In the genomic region with DNA sequence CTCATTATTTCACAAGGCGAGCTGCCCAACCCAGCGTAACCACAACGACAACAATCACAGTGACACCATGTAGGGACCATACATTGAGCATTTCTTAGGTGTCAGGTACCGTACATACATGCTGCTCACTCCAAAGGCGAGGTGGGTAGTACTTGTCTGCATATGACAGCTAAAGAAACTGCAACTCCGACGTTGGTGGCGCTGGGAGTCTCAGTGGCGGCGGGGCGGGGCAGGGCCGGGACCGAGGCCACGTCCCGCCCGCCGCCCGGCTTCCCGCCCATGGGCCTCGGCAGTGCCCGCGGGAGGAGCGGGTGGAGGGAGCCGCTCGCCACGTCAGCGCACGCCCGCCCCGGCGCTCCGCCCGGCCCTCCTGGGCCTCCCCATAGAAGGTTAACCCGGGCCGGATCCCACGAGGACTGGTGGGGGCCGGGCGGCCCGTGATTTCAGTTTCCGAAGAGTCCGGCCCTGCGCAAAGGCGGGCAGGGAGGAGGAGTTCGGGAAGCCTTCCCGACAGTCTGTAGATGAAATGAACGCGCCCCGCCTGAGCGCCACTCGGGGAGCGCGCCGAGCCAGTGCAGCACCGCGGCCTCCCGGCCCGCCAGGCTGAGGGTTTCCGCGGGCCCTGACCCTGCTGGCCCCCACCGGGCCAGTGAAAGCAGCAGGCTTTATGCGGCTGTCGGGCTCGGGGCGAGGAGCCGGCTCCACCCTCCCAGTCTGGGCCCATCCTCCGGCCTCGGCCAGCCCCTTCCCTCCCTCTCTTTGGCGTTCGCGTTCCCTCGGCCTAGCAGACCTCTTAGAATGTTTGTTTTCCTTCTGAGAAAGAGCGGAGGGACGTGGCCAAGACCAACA, we compare ENCODE assay signal across 8 cellular contexts.
DNase-seq lines count a peak whose midpoint lies in the region; ATAC-seq and TF ChIP-seq lines count a peak whose summit lies in the region.

No MANE protein-coding gene starts in this region.

- peaks cover 38% of the 10 kb centered on the region for H3F3A ChIP-seq in PC-9 (ENCODE audit: insufficient read depth, low read depth)

- peak in 2 of 4 donors; percentile 92 to 93 for TF ChIP-seq POLR2A in esophagus squamous epithelium (IDR thresholded peaks at IDR 0.05)

- POLR2A ChIA-PET in CD8-positive, alpha-beta memory T cell (lab: Charles Lee) = interaction anchor here (1.0 to 1.7 kb wide), 5 partner anchors 38 to 393 kb away, joined by 4 to 18 read pairs (median 4); a partner anchor contains a TSS
- POLR2A ChIA-PET in PC-9 (lab: Charles Lee; ENCODE audit: unreplicated experiment) = interaction anchor here (0.7 to 1.2 kb wide), 5 partner anchors 13 to 120 kb away, joined by 4 to 20 read pairs (median 4); a partner anchor contains a TSS

- peak; percentile 56 to 76 (median 60) for DNase-seq in CD8-positive, alpha-beta memory T cell
- peak; percentile 81 to 94 for DNase-seq in PC-9
- DNase-seq in activated T-helper 1 cell treated with Interleukin-2 at 50 U/mL for 16 hours (ENCODE audit: low read depth) = peak; percentile 63
- peak; percentile 39 for DNase-seq in esophagus squamous epithelium (lab: John Stamatoyannopoulos, UW)
- peak; percentile 94 for DNase-seq in myocyte (ENCODE audit: low read depth)
- DNase-seq in stimulated activated CD8-positive, alpha-beta memory T cell treated with anti-CD3 and anti-CD28 coated beads, Interleukin-7, amount 100 ng/mL, for 4 hours (ENCODE audit: low read depth in 2 of 2) = peak; percentile 36 to 79

- intact Hi-C loops in PC-9 (cut with micrococcal nuclease; ENCODE audit: unreplicated experiment) = loop anchor here (1.0 to 10.0 kb wide), 9 partner anchors 20 to 794 kb away; a partner anchor contains a TSS
- intact Hi-C loops in esophagus squamous epithelium (cut with DNase I) = no loop called here

- H3K9me3 ChIP-seq in CD8-positive, alpha-beta memory T cell (ENCODE audit: low read length) = no peaks in the 10 kb centered on the region
- H3K9me3 ChIP-seq in PC-9 (ENCODE audit: insufficient read depth, low read depth) (no peaks in the 10 kb centered on the region), esophagus squamous epithelium (no peaks in the 10 kb centered on the region)

- TF ChIP-seq CTCF in PC-9 (conservative IDR thresholded peaks at IDR 0.05) = no peak
- TF ChIP-seq CTCF in esophagus squamous epithelium (IDR thresholded peaks at IDR 0.05) = peak in 3 of 6 experiments; percentile 4 to 11 (median 7)

- H3K4me3 ChIP-seq in CD8-positive, alpha-beta memory T cell (ENCODE audit: low read length) = peak overlapping the region; percentile 53
- peak overlapping the region; percentile 63 for H3K4me3 ChIP-seq in PC-9
- H3K4me3 ChIP-seq in esophagus squamous epithelium = peak overlapping the region; percentile 44 to 84 (median 51)

- WGBS in esophagus squamous epithelium, 2 donors = 1 to 4% methylated on average over 23 to 46 of the region's 73 CpGs

- peaks cover 11% of the 10 kb centered on the region for H3K4me1 ChIP-seq in CD8-positive, alpha-beta memory T cell (ENCODE audit: insufficient read depth, low read length)
- H3K4me1 ChIP-seq in PC-9 (replicated peaks; ENCODE audit: insufficient read depth) = peaks cover 69% of the 10 kb centered on the region
- peaks cover 7 to 50% (median 14%) of the 10 kb centered on the region in 3 donors for H3K4me1 ChIP-seq in esophagus squamous epithelium

- no peaks in the 10 kb centered on the region for H3K36me3 Mint-ChIP-seq in CD8-positive, alpha-beta memory T cell

- peaks cover 16 to 23% (median 19%) of the 10 kb centered on the region in 3 donors for H3K4me1 Mint-ChIP-seq in CD8-positive, alpha-beta memory T cell

- no peaks in the 10 kb centered on the region for H3K27me3 ChIP-seq in CD8-positive, alpha-beta memory T cell (ENCODE audit: insufficient read depth, low read length, poor library complexity, severe bottlenecking)
- H3K27me3 ChIP-seq in PC-9 (ENCODE audit: insufficient read depth, low read depth) (no peaks in the 10 kb centered on the region), esophagus squamous epithelium (no peaks in the 10 kb centered on the region)

- peak overlapping the region; percentile 50 to 96 (median 89) for H3K27ac Mint-ChIP-seq in CD8-positive, alpha-beta memory T cell

- no peaks in the 10 kb centered on the region for H3K9me3 Mint-ChIP-seq in CD8-positive, alpha-beta memory T cell

- TSS peak; percentile 90 for BruUV-seq in PC-9 (replicated peaks; lab: Mats Ljungman, UMichigan)

- H3K4me2 ChIP-seq in PC-9 = peak overlapping the region; percentile 86

- CTCF ChIA-PET in CD8-positive, alpha-beta memory T cell (lab: Charles Lee) = interaction anchor here (0.8 to 1.5 kb wide), 6 partner anchors 11 to 144 kb away, joined by 3 to 6 read pairs (median 3); no protein-coding TSS in a partner anchor
- CTCF ChIA-PET in PC-9 (lab: Charles Lee) = interaction anchor here (0.6 kb wide), 1 partner anchor 594 kb away, joined by 3 read pairs; no protein-coding TSS in a partner anchor

- no peaks in the 10 kb centered on the region for H3K27me3 Mint-ChIP-seq in CD8-positive, alpha-beta memory T cell

- H3K27ac ChIP-seq in CD8-positive, alpha-beta memory T cell (ENCODE audit: low read depth, low read length) = peak overlapping the region; percentile 27
- H3K27ac ChIP-seq in PC-9 = peak overlapping the region; percentile 90
- peak overlapping the region; percentile 92 to 99 (median 96) for H3K27ac ChIP-seq in esophagus squamous epithelium

- no peaks in the 10 kb centered on the region for H4K20me1 ChIP-seq in PC-9 (ENCODE audit: insufficient read depth)

- H3K9me2 ChIP-seq in PC-9 (ENCODE audit: insufficient read depth) = no peaks in the 10 kb centered on the region

- 0 out of 2 replicates have a peak, but pooled peaks cover 7% of the 10 kb centered on the region for H3K79me2 ChIP-seq in PC-9 (ENCODE audit: low read depth)

- ATAC-seq in GM19395 (IDR thresholded peaks at IDR 0.05; ENCODE audit: unreplicated experiment) = peak; percentile 84
- ATAC-seq in HG03520 (IDR thresholded peaks at IDR 0.05; ENCODE audit: unreplicated experiment) = peak; percentile 76

- peak overlapping the region; percentile 74 to 91 (median 83) for H3K4me3 Mint-ChIP-seq in CD8-positive, alpha-beta memory T cell

- H3K36me3 ChIP-seq in CD8-positive, alpha-beta memory T cell (ENCODE audit: insufficient read depth, low read length) = no peaks in the 10 kb centered on the region
- H3K36me3 ChIP-seq in PC-9 (ENCODE audit: low read depth) = no peaks in the 10 kb centered on the region
- no peaks in the 10 kb centered on the region for H3K36me3 ChIP-seq in esophagus squamous epithelium

- H2AFZ ChIP-seq in PC-9 = peak overlapping the region; percentile 75

Comparison
In these comparisons a context has a peak if more than half of its experiments do, and no peak if none do; other contexts are left out.
1. Peak in every context shown above with its lines: DNase-seq, ATAC-seq, H3K4me3 ChIP-seq and H3K27ac ChIP-seq.
2. DNase-seq: peak in every context shown above with its lines; median percentile 94 in myocyte; 88 in PC-9; 63 in activated T-helper 1 cell treated with Interleukin-2 at 50 U/mL for 16 hours; 60 in CD8-positive, alpha-beta memory T cell; 58 in stimulated activated CD8-positive, alpha-beta memory T cell treated with anti-CD3 and anti-CD28 coated beads, Interleukin-7, amount 100 ng/mL, for 4 hours; 39 in esophagus squamous epithelium.
3. H3K27ac ChIP-seq: peak in every context shown above with its lines; median percentile 96 in esophagus squamous epithelium; 90 in PC-9; 27 in CD8-positive, alpha-beta memory T cell.